ENCODE assay signal across 8 cellular contexts in the genomic region with DNA sequence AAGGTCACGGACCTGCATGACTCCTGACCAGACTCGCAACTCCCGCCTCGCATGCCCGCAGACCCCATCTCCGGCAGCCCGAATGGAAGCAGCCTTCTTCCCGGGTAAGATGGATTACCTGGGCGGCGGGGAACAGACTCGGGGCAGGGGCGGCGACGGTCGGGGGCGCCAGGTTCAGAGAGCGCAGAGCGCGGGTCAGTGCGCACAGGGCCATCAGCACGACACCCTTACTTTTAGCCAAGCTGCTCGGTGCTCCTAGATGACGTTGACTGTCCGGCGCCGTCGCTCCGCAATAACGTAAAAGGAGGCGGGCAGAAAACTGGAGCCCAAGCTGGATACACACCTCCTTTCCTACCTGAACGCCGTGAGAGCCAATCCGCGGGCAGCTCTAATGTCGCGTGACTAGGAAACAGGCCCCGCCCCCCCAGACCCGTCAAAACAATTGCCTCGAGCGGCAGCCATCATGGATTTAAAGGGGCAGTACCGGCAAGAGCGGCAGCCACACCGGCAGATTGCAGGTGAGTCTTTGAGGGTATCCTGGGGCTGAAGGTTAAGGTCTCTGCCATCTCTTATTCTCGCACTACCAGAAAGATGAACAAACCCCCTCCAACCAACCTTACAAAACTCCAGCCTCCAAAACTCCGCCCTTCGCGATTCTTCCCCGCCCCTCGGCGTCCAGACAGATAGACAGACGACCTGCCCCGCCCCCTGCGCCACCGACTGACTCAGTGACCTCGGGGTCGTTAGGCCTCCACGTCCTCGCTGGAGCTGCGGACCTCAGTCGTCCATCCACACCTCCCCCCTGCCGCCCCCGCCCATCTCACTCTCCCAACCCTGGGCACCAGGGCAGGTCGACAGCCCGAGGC. TPM values are rescaled to one million over a fixed set of nuclear protein-coding genes. Genes with fewer than 3 reads are reported as not detected.
DNase-seq lines count a peak whose midpoint lies in the region; ATAC-seq and TF ChIP-seq lines count a peak whose summit lies in the region.

Gene KLC4 (plus strand): TSS at position 464 of the 866 bp plus-strand sequence. CDS start 1,705 bp downstream, outside the sequence.
Gene MRPL2 (minus strand): TSS at position 267 of the 866 bp plus-strand sequence. CDS start 53 bp downstream, at position 214.

- H3K79me2 ChIP-seq in parathyroid adenoma, result peaks cover 20% of the 10 kb centered on the region

- ATAC-seq in HG02759 (IDR thresholded peaks at IDR 0.05; ENCODE audit: unreplicated experiment), result peak; percentile 94

- H3K4me3 ChIP-seq in GM12864 (ENCODE audit: low read depth, low read length), result peak within 1 kb of the TSS; percentile 98
- peak within 1 kb of the TSS; percentile 92 for H3K4me3 ChIP-seq in adipocyte (ENCODE audit: low read length)
- H3K4me3 ChIP-seq in cardiac muscle cell, result peak within 1 kb of the TSS; percentile 81
- H3K4me3 ChIP-seq in parathyroid adenoma (ENCODE audit: low read depth, low read length), result peak within 1 kb of the TSS; percentile 79
- peak within 1 kb of the TSS; percentile 54 to 97 (median 68) for H3K4me3 ChIP-seq in tibial nerve

- H3K36me3 ChIP-seq in adipocyte (ENCODE audit: control insufficient read depth, insufficient read depth, low read length, severe bottlenecking) (peaks cover 23% of the 10 kb centered on the region), cardiac muscle cell (peaks cover 15% of the 10 kb centered on the region), parathyroid adenoma (ENCODE audit: control insufficient read depth, insufficient read depth, low read length) (no peaks in the 10 kb centered on the region), tibial nerve (peaks cover 0 to 59% (median 0%) of the 10 kb centered on the region in 3 donors)

- DNase-seq in GM12864 (ENCODE audit: low read depth) (peak; percentile 96), NCI-H1417 (lab: John Stamatoyannopoulos, UW) (peak; percentile 98 to 99 (median 98)), SW 1271 (lab: John Stamatoyannopoulos, UW) (peak; percentile 96 to 99), adipocyte (ENCODE audit: low read depth) (peak; percentile 100), cardiac muscle cell (ENCODE audit: low read depth in 1 of 2, low spot score in 1 of 2) (peak; percentile 99), tibial nerve (ENCODE audit: low spot score in 2 of 2) (peak; percentile 97 to 98)

- no peak for TF ChIP-seq CTCF in GM12864 (IDR thresholded peaks at IDR 0.05; ENCODE audit: low read depth, low read length, missing control alignments)
- no peak for TF ChIP-seq CTCF in cardiac muscle cell (IDR thresholded peaks at IDR 0.05; ENCODE audit: low read depth, low read length)
- TF ChIP-seq CTCF in parathyroid adenoma (IDR thresholded peaks at IDR 0.05), result no peak
- TF ChIP-seq CTCF in tibial nerve (IDR thresholded peaks at IDR 0.05), result peak in 1 of 5 experiments; percentile 40

- peak within 1 kb of the TSS; percentile 91 for H2AFZ ChIP-seq in parathyroid adenoma

- TF ChIP-seq EP300 in tibial nerve (IDR thresholded peaks at IDR 0.05), result peak; percentile 93 to 95

- H3K27ac ChIP-seq in cardiac muscle cell, result peak within 1 kb of the TSS; percentile 91
- peak within 1 kb of the TSS; percentile 94 for H3K27ac ChIP-seq in parathyroid adenoma
- peak within 1 kb of the TSS; percentile 75 to 95 (median 90) for H3K27ac ChIP-seq in tibial nerve

- peak; percentile 59 to 83 for TF ChIP-seq POLR2A in tibial nerve (IDR thresholded peaks at IDR 0.05)

- H3K4me1 ChIP-seq in adipocyte (ENCODE audit: control insufficient read depth, insufficient read depth, low read length) (peaks cover 19% of the 10 kb centered on the region), cardiac muscle cell (ENCODE audit: low read depth) (peaks cover 9% of the 10 kb centered on the region), parathyroid adenoma (peaks cover 31% of the 10 kb centered on the region), tibial nerve (peaks cover 0 to 43% (median 28%) of the 10 kb centered on the region in 4 donors)

- no peaks in the 10 kb centered on the region for H3K9me3 ChIP-seq in adipocyte (ENCODE audit: control insufficient read depth, low read length)
- no peaks in the 10 kb centered on the region for H3K9me3 ChIP-seq in cardiac muscle cell (ENCODE audit: low read depth)
- H3K9me3 ChIP-seq in parathyroid adenoma (ENCODE audit: control insufficient read depth, low read length), result no peaks in the 10 kb centered on the region
- no peaks in the 10 kb centered on the region for H3K9me3 ChIP-seq in tibial nerve

- peak within 1 kb of the TSS; percentile 97 for H3K9ac ChIP-seq in adipocyte (ENCODE audit: low read length)
- H3K9ac ChIP-seq in parathyroid adenoma, result peak within 1 kb of the TSS; percentile 94

- no peaks in the 10 kb centered on the region for H3K27me3 ChIP-seq in adipocyte (replicated peaks; ENCODE audit: control insufficient read depth, insufficient read depth, low read length)
- no peaks in the 10 kb centered on the region for H3K27me3 ChIP-seq in cardiac muscle cell
- no peaks in the 10 kb centered on the region for H3K27me3 ChIP-seq in parathyroid adenoma (ENCODE audit: control insufficient read depth, insufficient read depth, low read length)
- H3K27me3 ChIP-seq in tibial nerve, result no peaks in the 10 kb centered on the region

- 0 to 1% methylated on average over 52 to 60 of the region's 64 CpGs for WGBS in tibial nerve, 2 donors

- H3K4me2 ChIP-seq in parathyroid adenoma (ENCODE audit: low read length), result peak within 1 kb of the TSS; percentile 88

RNA-seq across cellular contexts. Expression of gene KLC4, which starts in this region (rescaled TPM):
- total RNA-seq in cardiac muscle cell (44.3 and 57.2 TPM in 2 replicates), tibial nerve (10 to 100 TPM; 21.6 to 32.9 (median 23.8) TPM)
- polyA plus RNA-seq in cardiac muscle cell, result 38.4 and 60.5 TPM in 2 replicates

RNA-seq across cellular contexts. Expression of gene MRPL2, which starts in this region (rescaled TPM):
- total RNA-seq in cardiac muscle cell (49.1 and 76.8 TPM in 2 replicates), tibial nerve (10 to 100 TPM in 2 of 4 donors, 1 to 10 TPM in 2; 8.4 to 17.3 (median 11.6) TPM)
- 148 and 188 TPM in 2 replicates for polyA plus RNA-seq in cardiac muscle cell

Comparison
In these comparisons a context has a peak if more than half of its experiments do, and no peak if none do; other contexts are left out.
1. Peak in every context shown above with its lines: DNase-seq, ATAC-seq, H3K4me3 ChIP-seq and H3K27ac ChIP-seq.